20 cellular contexts compared by ENCODE assay signal in genomic region chr7:84111842-84112241, GRCh38.
DNase-seq lines count a peak whose midpoint lies in the region; TF ChIP-seq lines count a peak whose summit lies in the region.
"Had no signal": no experiment of that assay in that cellular context is flagged by ENCODE, and none has a peak within 500 bp of the region (broad histone marks: within the 10 kb centered on the region; RNA-seq: fewer than 3 reads in every experiment).

No MANE protein-coding gene starts in this region.

- no peak overlapping the region for H3K9ac ChIP-seq in iPS-18a (ENCODE audit: low read length)
- H3K9ac ChIP-seq: SK-N-SH had no signal

- no peaks in the 10 kb centered on the region for H3K27me3 ChIP-seq in iPS-18a (ENCODE audit: control insufficient read depth, insufficient read depth, low read length)
- H3K27me3 ChIP-seq: BE2C had no signal

- in situ Hi-C loops in SK-MEL-5 (cut with HindIII; ENCODE audit: low pct_unique_long_range_greater_than_20kb, low sequenced_read_pairs) (no loop called here), GM13977 (cut with MboI; ENCODE audit: low pct_unique_long_range_greater_than_20kb, low sequenced_read_pairs, unreplicated experiment) (no loop called here)

- no peak for TF ChIP-seq CTCF in HFFc6 (IDR thresholded peaks at IDR 0.05)
- TF ChIP-seq CTCF in GM13977 (IDR thresholded peaks at IDR 0.05; ENCODE audit: extremely low read depth, insufficient read depth, missing control alignments): no peak

- H3K27ac ChIP-seq in iPS-18a (ENCODE audit: low read length): peak overlapping the region; percentile 16
- H3K27ac ChIP-seq: A549 had no signal

- no peaks in the 10 kb centered on the region for H3K9me3 ChIP-seq in iPS-18a (ENCODE audit: control insufficient read depth, low read depth, low read length)
- H3K9me3 ChIP-seq: A549, BE2C, SK-N-SH had no signal

- peaks cover 19% of the 10 kb centered on the region for H3K36me3 Mint-ChIP-seq in HFFc6 (ENCODE audit: low read depth)

- H3K27me3 Mint-ChIP-seq in HFFc6 (ENCODE audit: insufficient read depth): no peaks in the 10 kb centered on the region; the same call in 1 of the 2 replicates

- peak overlapping the region; percentile 15; the same call in 1 of the 2 replicates for H3K27ac Mint-ChIP-seq in HFFc6

- H3K4me3 ChIP-seq in iPS-18a (ENCODE audit: low read length): no peak overlapping the region
- H3K4me3 ChIP-seq: A549 had no signal

- H3K4me1 Mint-ChIP-seq in HFFc6 (ENCODE audit: low read depth): peaks cover 51% of the 10 kb centered on the region

- DNase-seq in COLO829 (ENCODE audit: low spot score) (peak; percentile 50), HFFc6 (no peak), SK-MEL-5 (ENCODE audit: low read depth, low spot score) (peak; percentile 58), SHP77 (lab: John Stamatoyannopoulos, UW) (no peak), SIG-M5 (lab: John Stamatoyannopoulos, UW) (no peak), GM13977 (ENCODE audit: low spot score) (no peak)
- no peak for DNase-seq in activated naive CD4-positive, alpha-beta T cell (lab: John Stamatoyannopoulos, UW)
- DNase-seq: BE2C, DMS79 treated with DMSO at 0.1 percent for 48 hours, GOT3, KG1, NCI-H1105 treated with DMSO at 0.1 percent for 48 hours, NCI-H2029 treated with DMSO at 0.1 percent for 48 hours, NCI-H446 treated with DMSO at 0.1 percent for 48 hours, NCI-H526 treated with DMSO at 0.1 percent for 48 hours, OCI-M1, Right ventricle myocardium superior, SK-N-SH had no signal

- no peak overlapping the region for H3K4me3 Mint-ChIP-seq in HFFc6

- no peaks in the 10 kb centered on the region for H3K9me3 Mint-ChIP-seq in HFFc6

- H3K36me3 ChIP-seq in iPS-18a (ENCODE audit: control insufficient read depth, low read depth, low read length): no peaks in the 10 kb centered on the region
- H3K36me3 ChIP-seq: BE2C had no signal

- peaks cover 49% of the 10 kb centered on the region for H3K4me1 ChIP-seq in iPS-18a (ENCODE audit: control insufficient read depth, low read depth, low read length)

Comparison
In these comparisons a context has a peak if more than half of its experiments do, and no peak if none do; other contexts are left out.
1. DNase-seq: peak in COLO829 (single experiment) and SK-MEL-5 (single experiment); none in HFFc6 (single experiment), SHP77 (0 of 2), SIG-M5 (single experiment), GM13977 (single experiment) and activated naive CD4-positive, alpha-beta T cell (0 of 4).